Comparison of ENCODE assay signal across 1 cellular context in the genomic region with DNA sequence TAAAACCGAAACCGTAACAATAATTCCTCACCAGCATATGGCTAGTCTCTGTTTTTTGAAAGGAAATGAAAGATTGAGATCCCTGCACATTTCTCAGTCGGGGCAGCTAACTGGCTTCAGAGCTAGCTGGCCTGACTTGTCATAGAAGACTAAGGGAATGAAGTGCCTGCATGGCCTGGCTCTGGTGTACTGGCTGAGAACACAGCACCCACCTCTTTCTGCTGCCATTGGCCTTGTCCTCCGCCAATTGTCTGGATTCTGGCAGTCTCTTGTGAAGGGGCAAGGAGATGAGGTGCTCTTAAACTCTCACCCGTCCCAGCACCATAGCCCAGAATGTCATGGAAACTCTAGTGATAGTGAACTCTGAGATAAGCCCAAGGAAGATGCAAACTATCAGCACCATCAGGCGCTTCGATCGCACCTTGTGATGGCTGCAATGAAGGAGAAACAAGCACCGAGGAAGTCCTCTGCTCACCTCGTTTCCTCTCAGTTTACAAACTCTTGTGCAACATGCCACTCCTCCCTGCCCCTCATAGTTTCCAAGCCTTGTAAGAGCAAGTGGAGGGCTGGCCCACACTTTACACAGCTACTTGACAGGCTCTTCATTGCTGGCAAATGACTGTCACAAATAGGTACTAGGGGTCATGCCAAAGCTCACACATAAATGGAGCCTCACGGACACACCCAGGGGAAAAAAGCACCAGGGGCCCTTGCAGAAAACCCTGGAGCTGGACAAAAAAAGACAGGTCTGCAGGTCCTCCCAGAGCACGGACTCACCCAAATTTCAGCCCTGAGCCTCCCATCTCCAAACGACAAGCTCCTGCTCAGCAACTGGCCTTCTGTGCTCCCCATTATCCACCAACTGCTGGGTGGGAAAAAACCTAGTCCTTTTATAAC.
TF ChIP-seq lines count a peak whose summit lies in the region.

No MANE protein-coding gene starts in this region.

TF ChIP-seq in H1, 55 proteins besides CTCF, POLR2A, EP300 and RAD21 (continued from another document):
- TF ChIP-seq HDAC2 (IDR thresholded peaks at IDR 0.05; ENCODE audit: borderline replicate concordance in 1 of 2, low read depth in 2 of 2, low read length in 2 of 2) (no peak), KDM4A (IDR thresholded peaks at IDR 0.05; ENCODE audit: low read depth, low read length, severe bottlenecking) (no peak), SIX5 (IDR thresholded peaks at IDR 0.05; ENCODE audit: low read depth, low read length) (no peak), GABPA (IDR thresholded peaks at IDR 0.05; ENCODE audit: borderline replicate concordance, insufficient read depth, low read length) (no peak), GTF2F1 (IDR thresholded peaks at IDR 0.05; ENCODE audit: borderline replicate concordance, low read depth, low read length) (no peak), SUZ12 (IDR thresholded peaks at IDR 0.05; ENCODE audit: low read length) (no peak), NRF1 (IDR thresholded peaks at IDR 0.05; ENCODE audit: low read depth, low read length) (no peak), JUN (IDR thresholded peaks at IDR 0.05; ENCODE audit: low read depth, low read length) (no peak), EGR1 (IDR thresholded peaks at IDR 0.05; ENCODE audit: borderline replicate concordance, low read depth, low read length) (no peak), SAP30 (IDR thresholded peaks at IDR 0.05; ENCODE audit: insufficient read depth, insufficient replicate concordance, low read length) (no peak), MAX (IDR thresholded peaks at IDR 0.05) (no peak), CBX8 (IDR thresholded peaks at IDR 0.05; ENCODE audit: borderline replicate concordance, low read depth, low read length) (no peak), EZH2 (IDR thresholded peaks at IDR 0.05; ENCODE audit: low read depth, low read length, severe bottlenecking) (no peak)
- TF ChIP-seq, protein P1, sequence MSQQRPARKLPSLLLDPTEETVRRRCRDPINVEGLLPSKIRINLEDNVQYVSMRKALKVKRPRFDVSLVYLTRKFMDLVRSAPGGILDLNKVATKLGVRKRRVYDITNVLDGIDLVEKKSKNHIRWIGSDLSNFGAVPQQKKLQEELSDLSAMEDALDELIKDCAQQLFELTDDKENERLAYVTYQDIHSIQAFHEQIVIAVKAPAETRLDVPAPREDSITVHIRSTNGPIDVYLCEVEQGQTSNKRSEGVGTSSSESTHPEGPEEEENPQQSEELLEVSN (IDR thresholded peaks at IDR 0.05), result no peak
- TF ChIP-seq, protein P2, sequence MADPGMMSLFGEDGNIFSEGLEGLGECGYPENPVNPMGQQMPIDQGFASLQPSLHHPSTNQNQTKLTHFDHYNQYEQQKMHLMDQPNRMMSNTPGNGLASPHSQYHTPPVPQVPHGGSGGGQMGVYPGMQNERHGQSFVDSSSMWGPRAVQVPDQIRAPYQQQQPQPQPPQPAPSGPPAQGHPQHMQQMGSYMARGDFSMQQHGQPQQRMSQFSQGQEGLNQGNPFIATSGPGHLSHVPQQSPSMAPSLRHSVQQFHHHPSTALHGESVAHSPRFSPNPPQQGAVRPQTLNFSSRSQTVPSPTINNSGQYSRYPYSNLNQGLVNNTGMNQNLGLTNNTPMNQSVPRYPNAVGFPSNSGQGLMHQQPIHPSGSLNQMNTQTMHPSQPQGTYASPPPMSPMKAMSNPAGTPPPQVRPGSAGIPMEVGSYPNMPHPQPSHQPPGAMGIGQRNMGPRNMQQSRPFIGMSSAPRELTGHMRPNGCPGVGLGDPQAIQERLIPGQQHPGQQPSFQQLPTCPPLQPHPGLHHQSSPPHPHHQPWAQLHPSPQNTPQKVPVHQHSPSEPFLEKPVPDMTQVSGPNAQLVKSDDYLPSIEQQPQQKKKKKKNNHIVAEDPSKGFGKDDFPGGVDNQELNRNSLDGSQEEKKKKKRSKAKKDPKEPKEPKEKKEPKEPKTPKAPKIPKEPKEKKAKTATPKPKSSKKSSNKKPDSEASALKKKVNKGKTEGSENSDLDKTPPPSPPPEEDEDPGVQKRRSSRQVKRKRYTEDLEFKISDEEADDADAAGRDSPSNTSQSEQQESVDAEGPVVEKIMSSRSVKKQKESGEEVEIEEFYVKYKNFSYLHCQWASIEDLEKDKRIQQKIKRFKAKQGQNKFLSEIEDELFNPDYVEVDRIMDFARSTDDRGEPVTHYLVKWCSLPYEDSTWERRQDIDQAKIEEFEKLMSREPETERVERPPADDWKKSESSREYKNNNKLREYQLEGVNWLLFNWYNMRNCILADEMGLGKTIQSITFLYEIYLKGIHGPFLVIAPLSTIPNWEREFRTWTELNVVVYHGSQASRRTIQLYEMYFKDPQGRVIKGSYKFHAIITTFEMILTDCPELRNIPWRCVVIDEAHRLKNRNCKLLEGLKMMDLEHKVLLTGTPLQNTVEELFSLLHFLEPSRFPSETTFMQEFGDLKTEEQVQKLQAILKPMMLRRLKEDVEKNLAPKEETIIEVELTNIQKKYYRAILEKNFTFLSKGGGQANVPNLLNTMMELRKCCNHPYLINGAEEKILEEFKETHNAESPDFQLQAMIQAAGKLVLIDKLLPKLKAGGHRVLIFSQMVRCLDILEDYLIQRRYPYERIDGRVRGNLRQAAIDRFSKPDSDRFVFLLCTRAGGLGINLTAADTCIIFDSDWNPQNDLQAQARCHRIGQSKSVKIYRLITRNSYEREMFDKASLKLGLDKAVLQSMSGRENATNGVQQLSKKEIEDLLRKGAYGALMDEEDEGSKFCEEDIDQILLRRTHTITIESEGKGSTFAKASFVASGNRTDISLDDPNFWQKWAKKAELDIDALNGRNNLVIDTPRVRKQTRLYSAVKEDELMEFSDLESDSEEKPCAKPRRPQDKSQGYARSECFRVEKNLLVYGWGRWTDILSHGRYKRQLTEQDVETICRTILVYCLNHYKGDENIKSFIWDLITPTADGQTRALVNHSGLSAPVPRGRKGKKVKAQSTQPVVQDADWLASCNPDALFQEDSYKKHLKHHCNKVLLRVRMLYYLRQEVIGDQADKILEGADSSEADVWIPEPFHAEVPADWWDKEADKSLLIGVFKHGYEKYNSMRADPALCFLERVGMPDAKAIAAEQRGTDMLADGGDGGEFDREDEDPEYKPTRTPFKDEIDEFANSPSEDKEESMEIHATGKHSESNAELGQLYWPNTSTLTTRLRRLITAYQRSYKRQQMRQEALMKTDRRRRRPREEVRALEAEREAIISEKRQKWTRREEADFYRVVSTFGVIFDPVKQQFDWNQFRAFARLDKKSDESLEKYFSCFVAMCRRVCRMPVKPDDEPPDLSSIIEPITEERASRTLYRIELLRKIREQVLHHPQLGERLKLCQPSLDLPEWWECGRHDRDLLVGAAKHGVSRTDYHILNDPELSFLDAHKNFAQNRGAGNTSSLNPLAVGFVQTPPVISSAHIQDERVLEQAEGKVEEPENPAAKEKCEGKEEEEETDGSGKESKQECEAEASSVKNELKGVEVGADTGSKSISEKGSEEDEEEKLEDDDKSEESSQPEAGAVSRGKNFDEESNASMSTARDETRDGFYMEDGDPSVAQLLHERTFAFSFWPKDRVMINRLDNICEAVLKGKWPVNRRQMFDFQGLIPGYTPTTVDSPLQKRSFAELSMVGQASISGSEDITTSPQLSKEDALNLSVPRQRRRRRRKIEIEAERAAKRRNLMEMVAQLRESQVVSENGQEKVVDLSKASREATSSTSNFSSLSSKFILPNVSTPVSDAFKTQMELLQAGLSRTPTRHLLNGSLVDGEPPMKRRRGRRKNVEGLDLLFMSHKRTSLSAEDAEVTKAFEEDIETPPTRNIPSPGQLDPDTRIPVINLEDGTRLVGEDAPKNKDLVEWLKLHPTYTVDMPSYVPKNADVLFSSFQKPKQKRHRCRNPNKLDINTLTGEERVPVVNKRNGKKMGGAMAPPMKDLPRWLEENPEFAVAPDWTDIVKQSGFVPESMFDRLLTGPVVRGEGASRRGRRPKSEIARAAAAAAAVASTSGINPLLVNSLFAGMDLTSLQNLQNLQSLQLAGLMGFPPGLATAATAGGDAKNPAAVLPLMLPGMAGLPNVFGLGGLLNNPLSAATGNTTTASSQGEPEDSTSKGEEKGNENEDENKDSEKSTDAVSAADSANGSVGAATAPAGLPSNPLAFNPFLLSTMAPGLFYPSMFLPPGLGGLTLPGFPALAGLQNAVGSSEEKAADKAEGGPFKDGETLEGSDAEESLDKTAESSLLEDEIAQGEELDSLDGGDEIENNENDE (IDR thresholded peaks at IDR 0.05; ENCODE audit: insufficient replicate concordance, low read length), result no peak
